In the genomic region with DNA sequence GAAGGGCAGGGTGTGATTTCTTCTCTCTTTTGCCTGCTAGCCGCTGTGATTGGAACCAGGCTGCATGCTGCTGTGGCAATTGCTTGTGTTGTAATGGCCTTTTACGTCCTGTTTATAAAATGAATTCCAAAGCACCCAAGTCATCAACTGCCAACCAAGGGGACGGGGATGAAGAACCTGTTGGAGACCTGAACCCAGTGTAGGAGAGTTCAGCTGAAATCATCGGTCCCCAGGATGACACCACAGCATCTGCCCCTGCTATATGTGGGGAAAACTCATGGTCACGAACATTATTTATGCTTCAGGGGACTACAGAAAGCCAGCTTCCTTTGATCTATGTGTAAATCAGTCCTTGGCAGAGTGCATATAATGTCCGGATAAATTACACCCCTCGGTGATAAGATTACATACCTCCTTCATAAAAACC, we compare ENCODE assay signal across 18 cellular contexts. TPM values are rescaled to one million over a fixed set of nuclear protein-coding genes. Genes with fewer than 3 reads are reported as not detected.
A peak's percentile ranks its signal among the peaks of the same experiment; 100 is the strongest.
DNase-seq lines count a peak whose midpoint lies in the region; TF ChIP-seq lines count a peak whose summit lies in the region.
"Had no signal": no experiment of that assay in that cellular context is flagged by ENCODE, and none has a peak within 500 bp of the region (broad histone marks: within the 10 kb centered on the region; RNA-seq: fewer than 3 reads in every experiment).

No MANE protein-coding gene starts in this region.

- TF ChIP-seq CTCF in choroid plexus epithelial cell (conservative IDR thresholded peaks at IDR 0.05; ENCODE audit: low read depth, low read length) (no peak), nephron progenitor cell (IDR thresholded peaks at IDR 0.05) (no peak), glutamatergic neuron (IDR thresholded peaks at IDR 0.05; ENCODE audit: partially characterized antibody, unreplicated experiment) (no peak)

- H3K4me1 Mint-ChIP-seq in nephron progenitor cell = peaks cover 28% of the 10 kb centered on the region
- peaks cover 15% of the 10 kb centered on the region for H3K4me1 Mint-ChIP-seq in glutamatergic neuron (ENCODE audit: low read depth, unreplicated experiment)

- H3K27me3 Mint-ChIP-seq in nephron progenitor cell (ENCODE audit: low read depth, poor library complexity) = no peaks in the 10 kb centered on the region
- H3K27me3 Mint-ChIP-seq in glutamatergic neuron (ENCODE audit: unreplicated experiment) = no peaks in the 10 kb centered on the region
- H3K27me3 Mint-ChIP-seq: activated CD8-positive, alpha-beta memory T cell treated with anti-CD3 and anti-CD28 coated beads, Interleukin-2, amount 10 ng/mL, durations not matched to agents 7 days and 5 days; activated naive CD8-positive, alpha-beta T cell treated with anti-CD3 and anti-CD28 coated beads, Interleukin-2, amount 10 ng/mL, durations not matched to agents 7 days and 5 days; dendritic cell treated with granulocyte-macrophage colony-stimulating factor and Interleukin-4, amounts not matched to agents 40 ng/mL and 50 ng/mL, for 4 days had no signal

- peaks cover 23% of the 10 kb centered on the region for H3K36me3 Mint-ChIP-seq in nephron progenitor cell (ENCODE audit: low read depth)
- no peaks in the 10 kb centered on the region for H3K36me3 Mint-ChIP-seq in glutamatergic neuron (ENCODE audit: unreplicated experiment)

- H3K9me3 Mint-ChIP-seq in nephron progenitor cell = peaks cover 12% of the 10 kb centered on the region
- no peaks in the 10 kb centered on the region for H3K9me3 Mint-ChIP-seq in glutamatergic neuron (ENCODE audit: unreplicated experiment)
- H3K9me3 Mint-ChIP-seq: activated naive CD8-positive, alpha-beta T cell treated with anti-CD3 and anti-CD28 coated beads, Interleukin-2, amount 10 ng/mL, durations not matched to agents 7 days and 5 days; dendritic cell treated with granulocyte-macrophage colony-stimulating factor and Interleukin-4, amounts not matched to agents 40 ng/mL and 50 ng/mL, for 4 days had no signal

- DNase-seq in Caki2 (ENCODE audit: low read depth) (peak; percentile 52), M059J (ENCODE audit: low read depth) (peak; percentile 91), choroid plexus epithelial cell (ENCODE audit: low read depth) (peak; percentile 71), nephron progenitor cell (no peak), NCI-H1436 treated with DMSO at 0.1 percent for 48 hours (lab: John Stamatoyannopoulos, UW) (no peak), COR-L47 (lab: John Stamatoyannopoulos, UW) (no peak), activated gamma-delta T cell (lab: John Stamatoyannopoulos, UW) (no peak), glutamatergic neuron (no peak)
- DNase-seq: activated CD8-positive, alpha-beta memory T cell treated with anti-CD3 and anti-CD28 coated beads, Interleukin-2, amount 10 ng/mL, durations not matched to agents 7 days and 5 days; activated naive CD8-positive, alpha-beta T cell treated with anti-CD3 and anti-CD28 coated beads, Interleukin-2, amount 10 ng/mL, durations not matched to agents 7 days and 5 days; C1 segment of cervical spinal cord; GDM1; GOT3; mucosa of descending colon; NCI-H1417; retina; WERI-Rb-1 had no signal

- H3K27ac Mint-ChIP-seq in nephron progenitor cell (peak overlapping the region; percentile 64), glutamatergic neuron (ENCODE audit: unreplicated experiment) (no peak overlapping the region)
- H3K27ac Mint-ChIP-seq: activated CD8-positive, alpha-beta memory T cell treated with anti-CD3 and anti-CD28 coated beads, Interleukin-2, amount 10 ng/mL, durations not matched to agents 7 days and 5 days; activated naive CD8-positive, alpha-beta T cell treated with anti-CD3 and anti-CD28 coated beads, Interleukin-2, amount 10 ng/mL, durations not matched to agents 7 days and 5 days; dendritic cell treated with granulocyte-macrophage colony-stimulating factor and Interleukin-4, amounts not matched to agents 40 ng/mL and 50 ng/mL, for 4 days had no signal

- in situ Hi-C loops in Caki2 (cut with HindIII; ENCODE audit: low pct_unique_long_range_greater_than_20kb, low sequenced_read_pairs) = no loop called here

- H3K4me3 Mint-ChIP-seq in nephron progenitor cell (no peak overlapping the region), glutamatergic neuron (ENCODE audit: unreplicated experiment) (no peak overlapping the region)
- H3K4me3 Mint-ChIP-seq: activated CD8-positive, alpha-beta memory T cell treated with anti-CD3 and anti-CD28 coated beads, Interleukin-2, amount 10 ng/mL, durations not matched to agents 7 days and 5 days; activated naive CD8-positive, alpha-beta T cell treated with anti-CD3 and anti-CD28 coated beads, Interleukin-2, amount 10 ng/mL, durations not matched to agents 7 days and 5 days; dendritic cell treated with granulocyte-macrophage colony-stimulating factor and Interleukin-4, amounts not matched to agents 40 ng/mL and 50 ng/mL, for 4 days had no signal

- H3K4me3 ChIP-seq in choroid plexus epithelial cell (ENCODE audit: low read depth, low read length) = no peak overlapping the region
- H3K4me3 ChIP-seq: mucosa of descending colon had no signal

RNA-seq across cellular contexts. Expression of gene TMEM167B, which starts 3.8 kb away (rescaled TPM):
- 12.9 and 15.1 TPM in 2 replicates for total RNA-seq in Caki2 (2014; rRNA removed; shearing (Covaris generic); ENCODE audit: low replicate concordance)
- total RNA-seq in M059J (2014; rRNA removed; shearing (Covaris generic)) = 38.5 and 44.8 TPM in 2 replicates
- 30.8 TPM for total RNA-seq in glutamatergic neuron (ENCODE audit: unreplicated experiment)

RNA-seq across cellular contexts. Expression of gene TAF13, which starts 18.6 kb away (rescaled TPM):
- 8.9 and 11.9 TPM in 2 replicates for total RNA-seq in Caki2 (2014; rRNA removed; shearing (Covaris generic); ENCODE audit: low replicate concordance)
- 73.4 and 97.8 TPM in 2 replicates for total RNA-seq in M059J (2014; rRNA removed; shearing (Covaris generic))
- total RNA-seq in glutamatergic neuron (ENCODE audit: unreplicated experiment) = 66.0 TPM

RNA-seq across cellular contexts. Expression of gene ELAPOR1, which starts 19.5 kb away (rescaled TPM):
- total RNA-seq in Caki2 (2014; rRNA removed; shearing (Covaris generic); ENCODE audit: low replicate concordance) = 0.88 and 1.7 TPM in 2 replicates
- total RNA-seq in M059J (2014; rRNA removed; shearing (Covaris generic)) = 0.84 and 1.1 TPM in 2 replicates
- 1.5 TPM for total RNA-seq in glutamatergic neuron (ENCODE audit: unreplicated experiment)

RNA-seq across cellular contexts. Expression of gene WDR47, which starts 52.5 kb away (rescaled TPM):
- total RNA-seq in Caki2 (2014; rRNA removed; shearing (Covaris generic); ENCODE audit: low replicate concordance) = 4.7 and 4.9 TPM in 2 replicates
- total RNA-seq in M059J (2014; rRNA removed; shearing (Covaris generic)) = 11.0 and 14.6 TPM in 2 replicates
- total RNA-seq in glutamatergic neuron (ENCODE audit: unreplicated experiment) = 128 TPM

Comparison
In these comparisons a context has a peak if more than half of its experiments do, and no peak if none do; other contexts are left out.
1. DNase-seq: peak in Caki2 (single experiment), M059J (single experiment) and choroid plexus epithelial cell (single experiment); none in nephron progenitor cell (single experiment), NCI-H1436 treated with DMSO at 0.1 percent for 48 hours (single experiment), COR-L47 (single experiment), activated gamma-delta T cell (single experiment) and glutamatergic neuron (single experiment).